In the genomic region with DNA sequence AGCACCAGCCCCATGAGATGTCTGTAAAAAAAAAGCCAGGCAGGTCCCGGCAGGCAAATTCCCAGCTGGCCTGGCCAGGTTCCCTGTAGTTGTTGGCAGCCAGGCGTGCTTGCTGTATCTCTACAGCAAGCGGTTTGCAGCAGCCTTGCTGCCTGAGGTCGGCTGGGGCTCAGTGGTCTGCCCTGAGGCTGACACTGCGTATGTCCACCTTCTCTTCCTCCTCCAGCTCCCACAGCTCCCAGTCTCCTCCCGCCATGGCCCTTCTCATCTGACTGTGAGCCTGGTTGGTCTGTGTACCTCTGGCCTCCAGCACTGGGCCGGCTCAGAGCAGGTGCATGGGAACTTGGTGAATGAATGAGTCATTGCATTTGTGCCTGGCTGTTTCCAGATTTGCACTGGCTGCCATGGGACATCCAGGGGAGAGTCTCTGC, we compare ENCODE assay signal across 1 cellular context.
TF ChIP-seq lines count a peak whose summit lies in the region.

No MANE protein-coding gene starts in this region.

TF ChIP-seq in WTC11, 78 proteins besides CTCF, POLR2A, EP300 and RAD21 (continued from another document):
- TF ChIP-seq, protein P1, sequence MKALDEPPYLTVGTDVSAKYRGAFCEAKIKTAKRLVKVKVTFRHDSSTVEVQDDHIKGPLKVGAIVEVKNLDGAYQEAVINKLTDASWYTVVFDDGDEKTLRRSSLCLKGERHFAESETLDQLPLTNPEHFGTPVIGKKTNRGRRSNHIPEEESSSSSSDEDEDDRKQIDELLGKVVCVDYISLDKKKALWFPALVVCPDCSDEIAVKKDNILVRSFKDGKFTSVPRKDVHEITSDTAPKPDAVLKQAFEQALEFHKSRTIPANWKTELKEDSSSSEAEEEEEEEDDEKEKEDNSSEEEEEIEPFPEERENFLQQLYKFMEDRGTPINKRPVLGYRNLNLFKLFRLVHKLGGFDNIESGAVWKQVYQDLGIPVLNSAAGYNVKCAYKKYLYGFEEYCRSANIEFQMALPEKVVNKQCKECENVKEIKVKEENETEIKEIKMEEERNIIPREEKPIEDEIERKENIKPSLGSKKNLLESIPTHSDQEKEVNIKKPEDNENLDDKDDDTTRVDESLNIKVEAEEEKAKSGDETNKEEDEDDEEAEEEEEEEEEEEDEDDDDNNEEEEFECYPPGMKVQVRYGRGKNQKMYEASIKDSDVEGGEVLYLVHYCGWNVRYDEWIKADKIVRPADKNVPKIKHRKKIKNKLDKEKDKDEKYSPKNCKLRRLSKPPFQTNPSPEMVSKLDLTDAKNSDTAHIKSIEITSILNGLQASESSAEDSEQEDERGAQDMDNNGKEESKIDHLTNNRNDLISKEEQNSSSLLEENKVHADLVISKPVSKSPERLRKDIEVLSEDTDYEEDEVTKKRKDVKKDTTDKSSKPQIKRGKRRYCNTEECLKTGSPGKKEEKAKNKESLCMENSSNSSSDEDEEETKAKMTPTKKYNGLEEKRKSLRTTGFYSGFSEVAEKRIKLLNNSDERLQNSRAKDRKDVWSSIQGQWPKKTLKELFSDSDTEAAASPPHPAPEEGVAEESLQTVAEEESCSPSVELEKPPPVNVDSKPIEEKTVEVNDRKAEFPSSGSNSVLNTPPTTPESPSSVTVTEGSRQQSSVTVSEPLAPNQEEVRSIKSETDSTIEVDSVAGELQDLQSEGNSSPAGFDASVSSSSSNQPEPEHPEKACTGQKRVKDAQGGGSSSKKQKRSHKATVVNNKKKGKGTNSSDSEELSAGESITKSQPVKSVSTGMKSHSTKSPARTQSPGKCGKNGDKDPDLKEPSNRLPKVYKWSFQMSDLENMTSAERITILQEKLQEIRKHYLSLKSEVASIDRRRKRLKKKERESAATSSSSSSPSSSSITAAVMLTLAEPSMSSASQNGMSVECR (CRISPR knock-in tag; IDR thresholded peaks at IDR 0.05; ENCODE audit: borderline replicate concordance): no peak
- TF ChIP-seq, protein P2, sequence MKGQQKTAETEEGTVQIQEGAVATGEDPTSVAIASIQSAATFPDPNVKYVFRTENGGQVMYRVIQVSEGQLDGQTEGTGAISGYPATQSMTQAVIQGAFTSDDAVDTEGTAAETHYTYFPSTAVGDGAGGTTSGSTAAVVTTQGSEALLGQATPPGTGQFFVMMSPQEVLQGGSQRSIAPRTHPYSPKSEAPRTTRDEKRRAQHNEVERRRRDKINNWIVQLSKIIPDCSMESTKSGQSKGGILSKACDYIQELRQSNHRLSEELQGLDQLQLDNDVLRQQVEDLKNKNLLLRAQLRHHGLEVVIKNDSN (CRISPR knock-in tag; IDR thresholded peaks at IDR 0.05): no peak
- TF ChIP-seq ZNF219 (CRISPR knock-in tag; IDR thresholded peaks at IDR 0.05; ENCODE audit: borderline replicate concordance) (no peak), ZNF317 (CRISPR knock-in tag; IDR thresholded peaks at IDR 0.05; ENCODE audit: borderline replicate concordance, low read depth) (no peak), OVOL2 (CRISPR knock-in tag; IDR thresholded peaks at IDR 0.05; ENCODE audit: borderline replicate concordance) (no peak), CBFB (CRISPR knock-in tag; IDR thresholded peaks at IDR 0.05; ENCODE audit: low read depth) (no peak)
- TF ChIP-seq, protein P3, sequence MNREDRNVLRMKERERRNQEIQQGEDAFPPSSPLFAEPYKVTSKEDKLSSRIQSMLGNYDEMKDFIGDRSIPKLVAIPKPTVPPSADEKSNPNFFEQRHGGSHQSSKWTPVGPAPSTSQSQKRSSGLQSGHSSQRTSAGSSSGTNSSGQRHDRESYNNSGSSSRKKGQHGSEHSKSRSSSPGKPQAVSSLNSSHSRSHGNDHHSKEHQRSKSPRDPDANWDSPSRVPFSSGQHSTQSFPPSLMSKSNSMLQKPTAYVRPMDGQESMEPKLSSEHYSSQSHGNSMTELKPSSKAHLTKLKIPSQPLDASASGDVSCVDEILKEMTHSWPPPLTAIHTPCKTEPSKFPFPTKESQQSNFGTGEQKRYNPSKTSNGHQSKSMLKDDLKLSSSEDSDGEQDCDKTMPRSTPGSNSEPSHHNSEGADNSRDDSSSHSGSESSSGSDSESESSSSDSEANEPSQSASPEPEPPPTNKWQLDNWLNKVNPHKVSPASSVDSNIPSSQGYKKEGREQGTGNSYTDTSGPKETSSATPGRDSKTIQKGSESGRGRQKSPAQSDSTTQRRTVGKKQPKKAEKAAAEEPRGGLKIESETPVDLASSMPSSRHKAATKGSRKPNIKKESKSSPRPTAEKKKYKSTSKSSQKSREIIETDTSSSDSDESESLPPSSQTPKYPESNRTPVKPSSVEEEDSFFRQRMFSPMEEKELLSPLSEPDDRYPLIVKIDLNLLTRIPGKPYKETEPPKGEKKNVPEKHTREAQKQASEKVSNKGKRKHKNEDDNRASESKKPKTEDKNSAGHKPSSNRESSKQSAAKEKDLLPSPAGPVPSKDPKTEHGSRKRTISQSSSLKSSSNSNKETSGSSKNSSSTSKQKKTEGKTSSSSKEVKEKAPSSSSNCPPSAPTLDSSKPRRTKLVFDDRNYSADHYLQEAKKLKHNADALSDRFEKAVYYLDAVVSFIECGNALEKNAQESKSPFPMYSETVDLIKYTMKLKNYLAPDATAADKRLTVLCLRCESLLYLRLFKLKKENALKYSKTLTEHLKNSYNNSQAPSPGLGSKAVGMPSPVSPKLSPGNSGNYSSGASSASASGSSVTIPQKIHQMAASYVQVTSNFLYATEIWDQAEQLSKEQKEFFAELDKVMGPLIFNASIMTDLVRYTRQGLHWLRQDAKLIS (CRISPR knock-in tag; IDR thresholded peaks at IDR 0.05; ENCODE audit: borderline replicate concordance): no peak
- TF ChIP-seq, protein P4, sequence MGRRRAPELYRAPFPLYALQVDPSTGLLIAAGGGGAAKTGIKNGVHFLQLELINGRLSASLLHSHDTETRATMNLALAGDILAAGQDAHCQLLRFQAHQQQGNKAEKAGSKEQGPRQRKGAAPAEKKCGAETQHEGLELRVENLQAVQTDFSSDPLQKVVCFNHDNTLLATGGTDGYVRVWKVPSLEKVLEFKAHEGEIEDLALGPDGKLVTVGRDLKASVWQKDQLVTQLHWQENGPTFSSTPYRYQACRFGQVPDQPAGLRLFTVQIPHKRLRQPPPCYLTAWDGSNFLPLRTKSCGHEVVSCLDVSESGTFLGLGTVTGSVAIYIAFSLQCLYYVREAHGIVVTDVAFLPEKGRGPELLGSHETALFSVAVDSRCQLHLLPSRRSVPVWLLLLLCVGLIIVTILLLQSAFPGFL (CRISPR knock-in tag; IDR thresholded peaks at IDR 0.05; ENCODE audit: borderline replicate concordance): no peak
- TF ChIP-seq, protein P5, sequence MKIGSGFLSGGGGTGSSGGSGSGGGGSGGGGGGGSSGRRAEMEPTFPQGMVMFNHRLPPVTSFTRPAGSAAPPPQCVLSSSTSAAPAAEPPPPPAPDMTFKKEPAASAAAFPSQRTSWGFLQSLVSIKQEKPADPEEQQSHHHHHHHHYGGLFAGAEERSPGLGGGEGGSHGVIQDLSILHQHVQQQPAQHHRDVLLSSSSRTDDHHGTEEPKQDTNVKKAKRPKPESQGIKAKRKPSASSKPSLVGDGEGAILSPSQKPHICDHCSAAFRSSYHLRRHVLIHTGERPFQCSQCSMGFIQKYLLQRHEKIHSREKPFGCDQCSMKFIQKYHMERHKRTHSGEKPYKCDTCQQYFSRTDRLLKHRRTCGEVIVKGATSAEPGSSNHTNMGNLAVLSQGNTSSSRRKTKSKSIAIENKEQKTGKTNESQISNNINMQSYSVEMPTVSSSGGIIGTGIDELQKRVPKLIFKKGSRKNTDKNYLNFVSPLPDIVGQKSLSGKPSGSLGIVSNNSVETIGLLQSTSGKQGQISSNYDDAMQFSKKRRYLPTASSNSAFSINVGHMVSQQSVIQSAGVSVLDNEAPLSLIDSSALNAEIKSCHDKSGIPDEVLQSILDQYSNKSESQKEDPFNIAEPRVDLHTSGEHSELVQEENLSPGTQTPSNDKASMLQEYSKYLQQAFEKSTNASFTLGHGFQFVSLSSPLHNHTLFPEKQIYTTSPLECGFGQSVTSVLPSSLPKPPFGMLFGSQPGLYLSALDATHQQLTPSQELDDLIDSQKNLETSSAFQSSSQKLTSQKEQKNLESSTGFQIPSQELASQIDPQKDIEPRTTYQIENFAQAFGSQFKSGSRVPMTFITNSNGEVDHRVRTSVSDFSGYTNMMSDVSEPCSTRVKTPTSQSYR (CRISPR knock-in tag; IDR thresholded peaks at IDR 0.05): no peak
